1 cellular context compared by ENCODE assay signal in the genomic region with DNA sequence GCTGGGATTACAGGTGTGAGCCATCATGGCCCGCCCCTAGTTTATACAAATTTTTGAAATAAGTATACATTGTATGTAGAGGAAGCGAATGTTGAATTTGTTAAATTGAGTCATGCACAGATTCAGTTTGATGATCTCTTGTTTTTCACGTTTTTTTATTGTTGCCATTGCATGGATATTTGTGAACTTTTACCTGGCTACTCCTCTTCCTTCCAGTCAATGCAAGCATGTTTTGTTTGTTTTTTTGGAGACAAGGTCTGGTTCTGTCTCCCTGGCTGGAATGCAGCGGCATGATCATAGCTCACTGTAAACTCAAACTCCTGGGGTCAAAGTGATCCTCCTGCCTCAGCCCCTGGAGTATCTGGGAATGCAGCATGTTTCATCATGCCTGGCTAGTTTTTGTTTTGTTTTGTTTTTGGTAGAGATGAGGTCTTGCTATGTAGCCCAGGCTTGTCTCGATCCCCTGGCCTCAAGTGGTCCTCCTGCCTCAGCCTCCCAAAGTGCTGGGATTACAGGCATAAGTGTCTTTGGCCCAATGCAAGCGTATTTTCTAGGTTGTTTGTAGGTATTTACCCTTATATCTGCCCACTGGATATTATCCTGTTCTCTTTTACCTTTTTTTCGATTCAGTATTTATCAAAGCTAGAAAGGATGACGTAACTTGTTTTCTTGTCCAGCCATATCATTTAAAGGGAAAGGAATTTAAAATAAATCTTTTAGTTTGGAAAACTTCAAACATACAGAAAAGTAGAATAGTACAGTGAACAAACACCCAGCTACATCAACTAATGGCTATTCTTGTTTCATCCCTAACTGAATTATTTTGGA.
TF ChIP-seq lines count a peak whose summit lies in the region.

No MANE protein-coding gene starts in this region.

TF ChIP-seq in HepG2, 621 proteins besides CTCF, POLR2A, EP300 and RAD21 (continued from another document and continues in another):
- TF ChIP-seq ZGPAT (CRISPR knock-in tag; IDR thresholded peaks at IDR 0.05) (peak; percentile 95), ERF (CRISPR knock-in tag; IDR thresholded peaks at IDR 0.05) (peak; percentile 97), MIXL1 (CRISPR knock-in tag; IDR thresholded peaks at IDR 0.05) (peak; percentile 84), THAP9 (CRISPR knock-in tag; IDR thresholded peaks at IDR 0.05; ENCODE audit: borderline replicate concordance) (no peak), CHCHD3 (CRISPR knock-in tag; IDR thresholded peaks at IDR 0.05) (no peak), ZNF142 (CRISPR knock-in tag; IDR thresholded peaks at IDR 0.05) (no peak; the same call in 1 of the 2 replicates), HOXA9 (CRISPR knock-in tag; IDR thresholded peaks at IDR 0.05; ENCODE audit: borderline replicate concordance) (no peak), HOXD1 (CRISPR knock-in tag; IDR thresholded peaks at IDR 0.05) (0 out of 2 replicates have a peak, but pooled peaks have one; percentile 21), KMT2B (CRISPR knock-in tag; IDR thresholded peaks at IDR 0.05) (peak; percentile 71), ETV6 (CRISPR knock-in tag; conservative IDR thresholded peaks at IDR 0.05) (no peak), MAZ (IDR thresholded peaks at IDR 0.05; ENCODE audit: borderline replicate concordance, low read depth, low read length) (no peak), MAZ (CRISPR knock-in tag; IDR thresholded peaks at IDR 0.05; ENCODE audit: low read depth) (0 out of 2 replicates have a peak, but pooled peaks have one; percentile 33), JUND (CRISPR knock-in tag; IDR thresholded peaks at IDR 0.05) (0 out of 2 replicates have a peak, but pooled peaks have one; percentile 45), ZNF816 (CRISPR knock-in tag; IDR thresholded peaks at IDR 0.05; ENCODE audit: borderline replicate concordance) (no peak), GABPA (IDR thresholded peaks at IDR 0.05; ENCODE audit: low read depth, low read length) (no peak), GABPA (CRISPR knock-in tag; IDR thresholded peaks at IDR 0.05; ENCODE audit: low read depth) (peak; percentile 46), KDM1A (CRISPR knock-in tag; IDR thresholded peaks at IDR 0.05) (peak; percentile 90; the same call in 1 of the 2 replicates), EZH2 (conservative IDR thresholded peaks at IDR 0.05; ENCODE audit: low read depth, low read length) (no peak), RNF2 (conservative IDR thresholded peaks at IDR 0.05; ENCODE audit: low read depth) (no peak), STAT6 (CRISPR knock-in tag; IDR thresholded peaks at IDR 0.05; ENCODE audit: borderline replicate concordance) (peak; percentile 60; the same call in 1 of the 2 replicates), BCL6 (CRISPR knock-in tag; IDR thresholded peaks at IDR 0.05) (peak; percentile 98), ZNF253 (CRISPR knock-in tag; IDR thresholded peaks at IDR 0.05; ENCODE audit: borderline replicate concordance) (no peak), DNMT3B (CRISPR knock-in tag; conservative IDR thresholded peaks at IDR 0.05) (0 out of 2 replicates have a peak, but pooled peaks have one; percentile 31), RERE (CRISPR knock-in tag; IDR thresholded peaks at IDR 0.05; ENCODE audit: low read depth) (peak; percentile 73), NRL (CRISPR knock-in tag; IDR thresholded peaks at IDR 0.05; ENCODE audit: borderline replicate concordance) (no peak), GATA4 (IDR thresholded peaks at IDR 0.05; ENCODE audit: borderline replicate concordance, low read depth) (peak; percentile 81; the same call in 1 of the 2 replicates)
- TF ChIP-seq, protein P1, sequence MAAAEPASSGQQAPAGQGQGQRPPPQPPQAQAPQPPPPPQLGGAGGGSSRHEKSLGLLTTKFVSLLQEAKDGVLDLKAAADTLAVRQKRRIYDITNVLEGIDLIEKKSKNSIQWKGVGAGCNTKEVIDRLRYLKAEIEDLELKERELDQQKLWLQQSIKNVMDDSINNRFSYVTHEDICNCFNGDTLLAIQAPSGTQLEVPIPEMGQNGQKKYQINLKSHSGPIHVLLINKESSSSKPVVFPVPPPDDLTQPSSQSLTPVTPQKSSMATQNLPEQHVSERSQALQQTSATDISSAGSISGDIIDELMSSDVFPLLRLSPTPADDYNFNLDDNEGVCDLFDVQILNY (CRISPR knock-in tag; conservative IDR thresholded peaks at IDR 0.05): no peak
- TF ChIP-seq, protein P2, sequence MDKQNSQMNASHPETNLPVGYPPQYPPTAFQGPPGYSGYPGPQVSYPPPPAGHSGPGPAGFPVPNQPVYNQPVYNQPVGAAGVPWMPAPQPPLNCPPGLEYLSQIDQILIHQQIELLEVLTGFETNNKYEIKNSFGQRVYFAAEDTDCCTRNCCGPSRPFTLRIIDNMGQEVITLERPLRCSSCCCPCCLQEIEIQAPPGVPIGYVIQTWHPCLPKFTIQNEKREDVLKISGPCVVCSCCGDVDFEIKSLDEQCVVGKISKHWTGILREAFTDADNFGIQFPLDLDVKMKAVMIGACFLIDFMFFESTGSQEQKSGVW (CRISPR knock-in tag; IDR thresholded peaks at IDR 0.05; ENCODE audit: borderline replicate concordance): no peak
- TF ChIP-seq, protein P3, sequence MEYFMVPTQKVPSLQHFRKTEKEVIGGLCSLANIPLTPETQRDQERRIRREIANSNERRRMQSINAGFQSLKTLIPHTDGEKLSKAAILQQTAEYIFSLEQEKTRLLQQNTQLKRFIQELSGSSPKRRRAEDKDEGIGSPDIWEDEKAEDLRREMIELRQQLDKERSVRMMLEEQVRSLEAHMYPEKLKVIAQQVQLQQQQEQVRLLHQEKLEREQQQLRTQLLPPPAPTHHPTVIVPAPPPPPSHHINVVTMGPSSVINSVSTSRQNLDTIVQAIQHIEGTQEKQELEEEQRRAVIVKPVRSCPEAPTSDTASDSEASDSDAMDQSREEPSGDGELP (IDR thresholded peaks at IDR 0.05; ENCODE audit: borderline replicate concordance, low read depth): peak; percentile 60; the same call in 1 of the 2 replicates
